19 cellular contexts compared by ENCODE assay signal in genomic region chr5:110703481-110703880, GRCh38. TPM values are rescaled to one million over a fixed set of nuclear protein-coding genes. Genes with fewer than 3 reads are reported as not detected.
A peak's percentile ranks its signal among the peaks of the same experiment; 100 is the strongest.
DNase-seq lines count a peak whose midpoint lies in the region; ATAC-seq and TF ChIP-seq lines count a peak whose summit lies in the region.
"Had no signal": no experiment of that assay in that cellular context is flagged by ENCODE, and none has a peak within 500 bp of the region (broad histone marks: within the 10 kb centered on the region; RNA-seq: fewer than 3 reads in every experiment).

No MANE protein-coding gene starts in this region.

- DNase-seq in NCI-H1105 treated with DMSO at 0.1 percent for 48 hours (lab: John Stamatoyannopoulos, UW) (peak; percentile 17), NCI-H1105 (lab: John Stamatoyannopoulos, UW) (no peak), LNCaP clone FGC (ENCODE audit: low read depth) (peak; percentile 11), coronary artery (ENCODE audit: low spot score) (no peak), sciatic nerve (ENCODE audit: low spot score) (no peak), ACHN (no peak), SK-N-DZ (ENCODE audit: low spot score) (no peak)
- DNase-seq: CD4-positive, alpha-beta memory T cell; DMS153; DMS79; GDM1; GOT3; H7; HFFc6 had no signal

- H3K4me3 ChIP-seq in LNCaP clone FGC (ENCODE audit: low read depth, low read length) (no peak overlapping the region), coronary artery (peak overlapping the region; percentile 22)
- H3K4me3 ChIP-seq: A549, BLaER1 had no signal

- in situ Hi-C loops in ACHN (cut with HindIII; ENCODE audit: low pct_ligation_motif_present, low pct_unique_long_range_greater_than_20kb, low sequenced_read_pairs): no loop called here

- intact Hi-C loops in sciatic nerve (cut with DNase I): no loop called here

- H3K27ac ChIP-seq in coronary artery: no peak overlapping the region
- H3K27ac ChIP-seq: 22Rv1, A549, BLaER1 had no signal

- peak; percentile 86 for ATAC-seq in sciatic nerve
- ATAC-seq: A549, HCT116 had no signal

- TF ChIP-seq CTCF in LNCaP clone FGC (IDR thresholded peaks at IDR 0.05; ENCODE audit: control insufficient read depth, extremely low read depth, insufficient read depth) (no peak), coronary artery (IDR thresholded peaks at IDR 0.05) (no peak)

RNA-seq across cellular contexts. Expression of gene TMEM232, which starts 23.0 kb away (rescaled TPM):
- 8.1 TPM for total RNA-seq in sciatic nerve
- 1.5 and 3.5 TPM in 2 replicates for polyA plus RNA-seq in SK-N-DZ (2014; cell fraction: cytosol; rRNA removed)
- polyA plus RNA-seq in SK-N-DZ (2014; cell fraction: nucleus; rRNA removed): 0.67 and 3.3 TPM in 2 replicates
- total RNA-seq: Daoy had no signal

RNA-seq across cellular contexts. Expression of gene SLC25A46, which starts 35.3 kb away (rescaled TPM):
- total RNA-seq in sciatic nerve: 36.2 TPM
- polyA plus RNA-seq in SK-N-DZ (2014; cell fraction: cytosol; rRNA removed): 59.0 and 65.0 TPM in 2 replicates
- 46.3 and 51.0 TPM in 2 replicates for polyA plus RNA-seq in SK-N-DZ (2014; cell fraction: nucleus; rRNA removed)

Comparison
In these comparisons a context has a peak if more than half of its experiments do, and no peak if none do; other contexts are left out.
1. DNase-seq: peak in NCI-H1105 treated with DMSO at 0.1 percent for 48 hours (single experiment) and LNCaP clone FGC (single experiment); none in NCI-H1105 (single experiment), coronary artery (single experiment), sciatic nerve (single experiment), ACHN (single experiment) and SK-N-DZ (single experiment).